Comparison of ENCODE assay signal across 11 cellular contexts in the genomic region with DNA sequence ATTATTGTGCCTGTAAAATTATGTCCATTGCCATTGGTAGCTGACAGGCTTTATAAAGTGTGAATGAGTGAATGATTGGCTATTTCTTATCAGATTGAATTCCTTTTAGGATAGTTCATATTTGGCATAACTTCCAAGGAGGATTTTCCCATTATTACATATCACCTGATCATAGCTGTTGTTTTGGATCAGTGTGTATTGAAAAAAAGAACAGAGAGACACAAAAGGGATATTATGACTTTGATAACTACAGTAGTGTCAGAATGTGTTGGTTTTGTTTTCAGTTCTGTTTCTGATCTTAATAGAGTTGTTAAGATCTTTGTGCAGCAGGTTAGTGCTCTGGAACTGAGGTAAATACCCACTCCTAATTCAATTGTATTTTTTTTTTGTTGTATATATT.
DNase-seq lines count a peak whose midpoint lies in the region; ATAC-seq and TF ChIP-seq lines count a peak whose summit lies in the region.
"Had no signal": no experiment of that assay in that cellular context is flagged by ENCODE, and none has a peak within 500 bp of the region (broad histone marks: within the 10 kb centered on the region; RNA-seq: fewer than 3 reads in every experiment).

No MANE protein-coding gene starts in this region.

- no peak overlapping the region for H3K9ac ChIP-seq in SK-N-SH
- H3K9ac ChIP-seq in H9 (ENCODE audit: extremely low read depth, insufficient read length, low read length) = no peak overlapping the region

- no peak overlapping the region for H3K27ac ChIP-seq in SK-N-SH (ENCODE audit: low read depth in 2 of 2, low read length in 1 of 2)
- peak overlapping the region; percentile 76 to 83 for H3K27ac ChIP-seq in tibial artery
- no peak overlapping the region for H3K27ac ChIP-seq in H9 (ENCODE audit: insufficient read length, low read depth, low read length)

- no peaks in the 10 kb centered on the region for H3K9me3 Mint-ChIP-seq in activated T-cell treated with anti-CD3 and anti-CD28 coated beads, Interleukin-2, amount 50 U/mL, for 72 hours
- H3K9me3 Mint-ChIP-seq in H9 = no peaks in the 10 kb centered on the region
- H3K9me3 Mint-ChIP-seq: neural crest cell had no signal

- H3K4me1 ChIP-seq in SK-N-SH (ENCODE audit: control insufficient read depth in 1 of 2, insufficient read depth in 2 of 2, low read depth in 1 of 2, low read length in 1 of 2) (peaks cover 5 to 26% of the 10 kb centered on the region in 2 experiments; a peak in 3 of 4 replicates), tibial artery (peaks cover 0 to 51% (median 30%) of the 10 kb centered on the region in 4 donors), H9 (ENCODE audit: insufficient read depth, low read length) (no peaks in the 10 kb centered on the region; the same call in 1 of the 2 replicates)

- H3K56ac ChIP-seq in H9 (ENCODE audit: insufficient read length, low read depth, low read length) = no peak overlapping the region

- H3K9me3 ChIP-seq in SK-N-SH (no peaks in the 10 kb centered on the region), tibial artery (no peaks in the 10 kb centered on the region), H9 (ENCODE audit: control insufficient read depth, low read depth, low read length) (no peaks in the 10 kb centered on the region)

- H3K4ac ChIP-seq in H9 (ENCODE audit: low read depth, low read length) = no peak overlapping the region

- intact Hi-C loops in tibial artery (cut with DNase I; ENCODE audit: low total_unique reads) = no loop called here

- TF ChIP-seq EP300 in SK-N-SH (IDR thresholded peaks at IDR 0.05; ENCODE audit: borderline replicate concordance in 1 of 2, low read depth in 1 of 2, low read length in 1 of 2) = no peak

- H3K14ac ChIP-seq in H9 (ENCODE audit: insufficient read depth, low read length) = no peak overlapping the region

- peaks cover 44% of the 10 kb centered on the region for H3K4me1 Mint-ChIP-seq in activated T-cell treated with anti-CD3 and anti-CD28 coated beads, Interleukin-2, amount 50 U/mL, for 72 hours (ENCODE audit: low read depth)
- peaks cover 6 to 15% of the 10 kb centered on the region in 2 experiments; a peak in 3 of 4 replicates for H3K4me1 Mint-ChIP-seq in H9

- POLR2A ChIA-PET in SK-N-SH (lab: Yijun Ruan, JAX) = no interaction called here

- ATAC-seq in activated T-cell treated with anti-CD3 and anti-CD28 coated beads, Interleukin-2, amount 50 U/mL, for 72 hours (replicated peaks in 1 of 2) = peak; percentile 73 to 80
- ATAC-seq in HG02759 (IDR thresholded peaks at IDR 0.05; ENCODE audit: unreplicated experiment) = peak; percentile 82

- no peak overlapping the region for H4K8ac ChIP-seq in H9 (replicated peaks; ENCODE audit: insufficient read length, low read depth, low read length)

- H2AFZ ChIP-seq in SK-N-SH (ENCODE audit: low read depth) (no peak overlapping the region), H9 (ENCODE audit: low read length) (no peak overlapping the region)

- H3K79me2 ChIP-seq in SK-N-SH (ENCODE audit: insufficient read depth) (peaks cover 35% of the 10 kb centered on the region), H9 (ENCODE audit: insufficient read depth, low read length) (no peaks in the 10 kb centered on the region)

- H4K20me1 ChIP-seq in SK-N-SH (ENCODE audit: insufficient read depth) = no peaks in the 10 kb centered on the region
- H4K20me1 ChIP-seq in H9 (ENCODE audit: control insufficient read depth, insufficient read depth, insufficient read length) = no peaks in the 10 kb centered on the region

- no peak overlapping the region for H4K5ac ChIP-seq in H9 (ENCODE audit: insufficient read length, low read depth, low read length)

- peak overlapping the region; percentile 28 for H3K27ac Mint-ChIP-seq in activated T-cell treated with anti-CD3 and anti-CD28 coated beads, Interleukin-2, amount 50 U/mL, for 72 hours
- no peak overlapping the region for H3K27ac Mint-ChIP-seq in H9

- peak overlapping the region; percentile 52 to 69 for H3K4me3 Mint-ChIP-seq in activated T-cell treated with anti-CD3 and anti-CD28 coated beads, Interleukin-2, amount 50 U/mL, for 72 hours
- H3K4me3 Mint-ChIP-seq in H9 = no peak overlapping the region
- H3K4me3 Mint-ChIP-seq: neural crest cell had no signal

- H2BK12ac ChIP-seq in H9 (ENCODE audit: insufficient read length, low read depth, low read length) = no peak overlapping the region

- H3K18ac ChIP-seq in H9 (ENCODE audit: insufficient read length, low read depth, low read length) = no peak overlapping the region

- no peak overlapping the region for H2AK5ac ChIP-seq in H9 (ENCODE audit: insufficient read length, low read length)

- no peak overlapping the region for H3K23ac ChIP-seq in H9 (ENCODE audit: insufficient read length, low read depth, low read length)

- peaks cover 2% of the 10 kb centered on the region for H3F3A ChIP-seq in SK-N-SH (replicated peaks; ENCODE audit: insufficient read depth)

- no peaks in the 10 kb centered on the region for H3K79me1 ChIP-seq in H9 (ENCODE audit: insufficient read depth, low read depth, low read length, poor library complexity, severe bottlenecking)

- CTCF ChIA-PET in SK-N-SH (lab: Yijun Ruan, JAX) = no interaction called here

- H3K4me3 ChIP-seq in SK-N-SH (ENCODE audit: low read depth in 2 of 2, low read length in 1 of 2) (no peak overlapping the region), tibial artery (no peak overlapping the region)

- H3K9me2 ChIP-seq in SK-N-SH = no peaks in the 10 kb centered on the region

- DNase-seq in activated T-cell treated with anti-CD3 and anti-CD28 coated beads, Interleukin-2, amount 50 U/mL, for 72 hours = no peak
- no peak for DNase-seq in activated T-cell treated with anti-CD3 and anti-CD28 coated beads, Interleukin-2, amount 50 U/mL, for 48 hours
- DNase-seq in SK-N-SH = no peak
- DNase-seq in tibial artery = no peak
- DNase-seq in H9 = no peak
- no peak for DNase-seq in cerebellar nuclear complex (lab: John Stamatoyannopoulos, UW)
- DNase-seq in OCI-M2 (lab: John Stamatoyannopoulos, UW; ENCODE audit: unreplicated experiment) = no peak
- DNase-seq: erythroblast, NCI-H82 had no signal

- H3K36me3 ChIP-seq in SK-N-SH (replicated peaks in 1 of 2; ENCODE audit: control insufficient read depth in 1 of 2, insufficient read depth in 2 of 2, low read length in 1 of 2) = peaks cover 0 to 4% of the 10 kb centered on the region in 2 experiments
- no peaks in the 10 kb centered on the region for H3K36me3 ChIP-seq in tibial artery

- H3T11ph ChIP-seq in H9 (ENCODE audit: low read length) = no peak overlapping the region

- H3K27me3 ChIP-seq in SK-N-SH (ENCODE audit: insufficient read depth) = no peaks in the 10 kb centered on the region
- H3K27me3 ChIP-seq in tibial artery = no peaks in the 10 kb centered on the region
- no peaks in the 10 kb centered on the region for H3K27me3 ChIP-seq in H9 (ENCODE audit: insufficient read depth, low read length)

- peaks cover 0 to 6% of the 10 kb centered on the region in 2 donors for H3K36me3 Mint-ChIP-seq in activated T-cell treated with anti-CD3 and anti-CD28 coated beads, Interleukin-2, amount 50 U/mL, for 72 hours (ENCODE audit: insufficient read depth in 2 of 2)
- peaks cover 0 to 3% (median 0%) of the 10 kb centered on the region in 3 experiments; a peak in 3 of 7 replicates for H3K36me3 Mint-ChIP-seq in H9 (ENCODE audit: insufficient read depth in 1 of 3, low read depth in 3 of 3)

- H2BK120ac ChIP-seq in H9 (ENCODE audit: low read depth, low read length, poor library complexity, severe bottlenecking) = no peak overlapping the region

- 0 out of 2 replicates have a peak overlapping the region, but pooled peaks have one; percentile 3 for H3K4me2 ChIP-seq in SK-N-SH
- no peak overlapping the region for H3K4me2 ChIP-seq in H9 (ENCODE audit: insufficient read depth, insufficient read length, low read length)

- no peak overlapping the region for H4K91ac ChIP-seq in H9 (ENCODE audit: insufficient read length, low read depth, low read length)

- TF ChIP-seq RAD21 in SK-N-SH (IDR thresholded peaks at IDR 0.05; ENCODE audit: low read length) = no peak

- no peak overlapping the region for H2BK20ac ChIP-seq in H9 (ENCODE audit: low read depth, low read length, poor library complexity, severe bottlenecking)

- no peak overlapping the region for H2BK5ac ChIP-seq in H9 (ENCODE audit: insufficient read length, low read length)

- no peaks in the 10 kb centered on the region for H3K23me2 ChIP-seq in H9 (ENCODE audit: insufficient read length, low read depth, low read length, poor library complexity, severe bottlenecking)

- H3K27me3 Mint-ChIP-seq in activated T-cell treated with anti-CD3 and anti-CD28 coated beads, Interleukin-2, amount 50 U/mL, for 72 hours (ENCODE audit: low read depth) = no peaks in the 10 kb centered on the region
- H3K27me3 Mint-ChIP-seq in H9 (ENCODE audit: low read depth) = no peaks in the 10 kb centered on the region

- TF ChIP-seq CTCF in SK-N-SH (IDR thresholded peaks at IDR 0.05) = no peak
- TF ChIP-seq CTCF in tibial artery (IDR thresholded peaks at IDR 0.05) = no peak
- TF ChIP-seq CTCF in H9 (conservative IDR thresholded peaks at IDR 0.05) = no peak

- no peak overlapping the region for H2BK15ac ChIP-seq in H9 (ENCODE audit: low read depth, low read length)

TF ChIP-seq in SK-N-SH, 30 proteins besides CTCF, POLR2A, EP300 and RAD21:
- TF ChIP-seq NRF1 (IDR thresholded peaks at IDR 0.05; ENCODE audit: low read depth, low read length) = no peak
- TF ChIP-seq PBX3 (IDR thresholded peaks at IDR 0.05) = 0 out of 2 replicates have a peak, but pooled peaks have one; percentile 11

Comparison
In these comparisons a context has a peak if more than half of its experiments do, and no peak if none do; other contexts are left out.
1. H3K4me3 Mint-ChIP-seq: peak in activated T-cell treated with anti-CD3 and anti-CD28 coated beads, Interleukin-2, amount 50 U/mL, for 72 hours (2 of 2); none in H9 (0 of 2).
2. H3K27ac ChIP-seq: peak in tibial artery (2 of 2); none in SK-N-SH (0 of 2) and H9 (single experiment).